ENCODE assay signal across 12 cellular contexts in the genomic region with DNA sequence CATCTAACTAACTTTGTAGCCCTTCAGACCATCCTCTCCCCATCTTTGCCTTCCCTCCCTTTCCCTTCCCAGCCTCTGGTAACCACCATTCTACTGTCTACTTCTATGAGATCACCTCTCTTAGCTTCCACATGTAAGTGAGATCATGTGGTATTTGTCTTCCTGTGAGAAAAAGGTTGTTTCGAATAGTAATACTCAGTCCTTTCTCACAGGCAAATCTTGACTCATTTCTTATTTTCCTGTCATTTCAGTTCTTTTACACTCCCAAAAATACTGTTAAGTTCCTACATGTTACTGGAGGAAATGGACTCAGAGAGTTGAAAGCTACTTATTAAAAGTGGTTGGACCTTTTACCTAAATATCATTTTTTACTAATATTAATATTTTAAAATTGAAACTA.
DNase-seq lines count a peak whose midpoint lies in the region; ATAC-seq and TF ChIP-seq lines count a peak whose summit lies in the region.
"Had no signal": no experiment of that assay in that cellular context is flagged by ENCODE, and none has a peak within 500 bp of the region (broad histone marks: within the 10 kb centered on the region; RNA-seq: fewer than 3 reads in every experiment).

No MANE protein-coding gene starts in this region.

- intact Hi-C loops in left cardiac atrium (cut with DNase I), result no loop called here

- H3K27ac Mint-ChIP-seq in activated T-helper 17 cell treated with anti-CD3 and anti-CD28 coated beads, Interleukin-2, amount 50 U/mL, for 72 hours, result no peak overlapping the region

- DNase-seq in GM20000 (ENCODE audit: low spot score), result peak; percentile 10
- DNase-seq in DMS 273 (lab: John Stamatoyannopoulos, UW; ENCODE audit: unreplicated experiment), result no peak
- DNase-seq in left cardiac atrium, result no peak
- no peak for DNase-seq in EL
- DNase-seq in activated CD4-positive, alpha-beta T cell treated with anti-CD3 and anti-CD28 coated beads for 48 hours, result no peak
- DNase-seq: dorsolateral prefrontal cortex; NCI-H748 treated with DMSO at 0.1 percent for 48 hours; stimulated activated CD4-positive, alpha-beta T cell treated with anti-CD3 and anti-CD28 coated beads, Interleukin-4, amount 100 ng/mL, for 24 hours; transverse colon had no signal

- no peaks in the 10 kb centered on the region for H3K9me3 Mint-ChIP-seq in activated T-helper 17 cell treated with anti-CD3 and anti-CD28 coated beads, Interleukin-2, amount 50 U/mL, for 72 hours

- peaks cover 5% of the 10 kb centered on the region for H3K4me1 Mint-ChIP-seq in activated T-helper 17 cell treated with anti-CD3 and anti-CD28 coated beads, Interleukin-2, amount 50 U/mL, for 72 hours

- ATAC-seq in GM18508 (IDR thresholded peaks at IDR 0.05; ENCODE audit: insufficient read depth, unreplicated experiment) (peak; percentile 74), HG03039 (IDR thresholded peaks at IDR 0.05; ENCODE audit: unreplicated experiment) (peak; percentile 66), left cardiac atrium (no peak)
- ATAC-seq in activated T-helper 17 cell treated with anti-CD3 and anti-CD28 coated beads, Interleukin-2, amount 50 U/mL, for 72 hours (replicated peaks), result peak; percentile 95

- H3K27me3 Mint-ChIP-seq in activated T-helper 17 cell treated with anti-CD3 and anti-CD28 coated beads, Interleukin-2, amount 50 U/mL, for 72 hours, result no peaks in the 10 kb centered on the region

- no peaks in the 10 kb centered on the region for H3K36me3 Mint-ChIP-seq in activated T-helper 17 cell treated with anti-CD3 and anti-CD28 coated beads, Interleukin-2, amount 50 U/mL, for 72 hours (ENCODE audit: low read depth)

- H3K4me3 Mint-ChIP-seq in activated T-helper 17 cell treated with anti-CD3 and anti-CD28 coated beads, Interleukin-2, amount 50 U/mL, for 72 hours, result no peak overlapping the region

- no peak for TF ChIP-seq CTCF in GM20000 (IDR thresholded peaks at IDR 0.05; ENCODE audit: extremely low read depth, missing control alignments)

Comparison
In these comparisons a context has a peak if more than half of its experiments do, and no peak if none do; other contexts are left out.
1. ATAC-seq: peak in GM18508 (single experiment), HG03039 (single experiment) and activated T-helper 17 cell treated with anti-CD3 and anti-CD28 coated beads, Interleukin-2, amount 50 U/mL, for 72 hours (single experiment); none in left cardiac atrium (0 of 2).